In genomic region chr11:68441466-68442230, GRCh38 we compare ENCODE assay signal across 14 cellular contexts.
A peak's percentile ranks its signal among the peaks of the same experiment; 100 is the strongest.
DNase-seq lines count a peak whose midpoint lies in the region; ATAC-seq and TF ChIP-seq lines count a peak whose summit lies in the region.
"Had no signal": no experiment of that assay in that cellular context is flagged by ENCODE, and none has a peak within 500 bp of the region (broad histone marks: within the 10 kb centered on the region; RNA-seq: fewer than 3 reads in every experiment).

No MANE protein-coding gene starts in this region.

- H3K4me3 ChIP-seq in AG10803 (ENCODE audit: low read length) = no peak overlapping the region
- H3K4me3 ChIP-seq: dorsolateral prefrontal cortex, K562, stomach had no signal

- DNase-seq in AG10803 (ENCODE audit: low read depth) (peak; percentile 47), HK-2 (ENCODE audit: unreplicated experiment) (peak; percentile 7), NCI-H82 treated with DMSO at 0.1 percent for 48 hours (lab: John Stamatoyannopoulos, UW; ENCODE audit: unreplicated experiment) (peak; percentile 2), germinal center (ENCODE audit: low spot score) (peak; percentile 34), middle frontal gyrus (ENCODE audit: extremely low spot score, low spot score) (no peak), RKO (ENCODE audit: low spot score) (no peak)
- DNase-seq: activated T-cell treated with anti-CD3 and anti-CD28 coated beads, Interleukin-2, amount 50 U/mL, for 24 hours; dorsolateral prefrontal cortex; small intestine; stomach; SW 1271 had no signal

- ATAC-seq in GM21526 (IDR thresholded peaks at IDR 0.05; ENCODE audit: low FRiP score, unreplicated experiment) (no peak), GM21825 (IDR thresholded peaks at IDR 0.05; ENCODE audit: unreplicated experiment) (no peak)
- ATAC-seq: K562 had no signal

- TF ChIP-seq CTCF in AG10803 (conservative IDR thresholded peaks at IDR 0.05; ENCODE audit: low read length) = no peak

Comparison
In these comparisons a context has a peak if more than half of its experiments do, and no peak if none do; other contexts are left out.
1. DNase-seq: peak in AG10803 (single experiment), HK-2 (single experiment), NCI-H82 treated with DMSO at 0.1 percent for 48 hours (single experiment) and germinal center (single experiment); none in middle frontal gyrus (single experiment) and RKO (single experiment).